ENCODE assay signal across 12 cellular contexts in genomic region chr19:11195169-11195568, GRCh38. TPM values are rescaled to one million over a fixed set of nuclear protein-coding genes. Genes with fewer than 3 reads are reported as not detected.
DNase-seq lines count a peak whose midpoint lies in the region; ATAC-seq, FAIRE-seq and TF ChIP-seq lines count a peak whose summit lies in the region.
"Had no signal": no experiment of that assay in that cellular context is flagged by ENCODE, and none has a peak within 500 bp of the region (broad histone marks: within the 10 kb centered on the region; RNA-seq: fewer than 3 reads in every experiment).

No MANE protein-coding gene starts in this region.

- no peak for FAIRE-seq in A549 (lab: Jason Lieb, UNC)

- H3K36me3 Mint-ChIP-seq in natural killer cell treated with Interleukin-12 subunit alpha and Interleukin-12 subunit beta and Interleukin-15 and Interleukin-18, amount 100 ng/mL, for 72 hours: no peaks in the 10 kb centered on the region
- H3K36me3 Mint-ChIP-seq: CD4-positive, alpha-beta memory T cell had no signal

- no peaks in the 10 kb centered on the region for H3K27me3 ChIP-seq in dorsolateral prefrontal cortex

- ATAC-seq in A549: no peak
- no peak for ATAC-seq in natural killer cell treated with Interleukin-12 subunit alpha and Interleukin-12 subunit beta and Interleukin-15 and Interleukin-18, amount 100 ng/mL, for 72 hours
- no peak for ATAC-seq in HG03520 (IDR thresholded peaks at IDR 0.05; ENCODE audit: unreplicated experiment)
- no peak for ATAC-seq in GM19467 (IDR thresholded peaks at IDR 0.05; ENCODE audit: unreplicated experiment)
- ATAC-seq in GM19452 (IDR thresholded peaks at IDR 0.05; ENCODE audit: unreplicated experiment): no peak

- H3K27me3 Mint-ChIP-seq in natural killer cell treated with Interleukin-12 subunit alpha and Interleukin-12 subunit beta and Interleukin-15 and Interleukin-18, amount 100 ng/mL, for 72 hours: peaks cover 0 to 4% of the 10 kb centered on the region in 2 donors

- CTCF ChIA-PET in A549 (lab: Yijun Ruan, JAX): no interaction called here

- POLR2A ChIA-PET in A549 (lab: Yijun Ruan, JAX): no interaction called here

- H3K9me3 Mint-ChIP-seq in natural killer cell treated with Interleukin-12 subunit alpha and Interleukin-12 subunit beta and Interleukin-15 and Interleukin-18, amount 100 ng/mL, for 72 hours: no peaks in the 10 kb centered on the region
- H3K9me3 Mint-ChIP-seq: CD4-positive, alpha-beta memory T cell; T-helper 2 cell treated with Interferon-gamma antibody and Interleukin-4, amounts not matched to agents 5 μg/mL and 100 μg/mL, for 36 hours had no signal

- TF ChIP-seq CTCF in A549 (IDR thresholded peaks at IDR 0.05) (no peak), dorsolateral prefrontal cortex (IDR thresholded peaks at IDR 0.05 in 54 of 56, conservative IDR thresholded peaks at IDR 0.05 in 2 of 56; ENCODE audit: low read depth in 1 of 56, partially characterized antibody in 56 of 56) (no peak)

- H3K4me3 ChIP-seq in A549 (no peak overlapping the region), dorsolateral prefrontal cortex (peak overlapping the region in 40 of 59 donors; percentile 0 to 82 (median 29))

- H3K27ac Mint-ChIP-seq in natural killer cell treated with Interleukin-12 subunit alpha and Interleukin-12 subunit beta and Interleukin-15 and Interleukin-18, amount 100 ng/mL, for 72 hours: no peak overlapping the region
- H3K27ac Mint-ChIP-seq: T-helper 2 cell treated with Interferon-gamma antibody and Interleukin-4, amounts not matched to agents 5 μg/mL and 100 μg/mL, for 36 hours had no signal

- no peak for TF ChIP-seq EP300 in A549 (IDR thresholded peaks at IDR 0.05)

- intact Hi-C loops in dorsolateral prefrontal cortex (cut with DNase I): loop anchor here (2.0 to 5.0 kb wide), 2 partner anchors 38 to 40 kb away; partner anchors contain the start of gene SPC24 (in 2 of the 2)

- DNase-seq in A549 (ENCODE audit: low read depth in 1 of 2, low spot score in 1 of 2): no peak
- DNase-seq in NCI-H69 (lab: John Stamatoyannopoulos, UW): peak; percentile 37
- DNase-seq in dorsolateral prefrontal cortex: no peak
- DNase-seq in natural killer cell treated with Interleukin-12 subunit alpha and Interleukin-12 subunit beta and Interleukin-15 and Interleukin-18, amount 100 ng/mL, for 72 hours (ENCODE audit: low spot score): no peak
- no peak for DNase-seq in KBM-7
- DNase-seq: activated naive CD4-positive, alpha-beta T cell treated with anti-CD3 and anti-CD28 coated beads, Interleukin-2, amount 50 U/mL, for 16 hours; CD4-positive, alpha-beta memory T cell; NCI-H1417 treated with DMSO at 0.1 percent for 48 hours had no signal

- peaks cover 43% of the 10 kb centered on the region for H3K4me1 ChIP-seq in A549

- WGBS in A549 (ENCODE audit: missing lambda C conversion rate): 71% methylated on average over 7 of the region's 9 CpGs

- H3K4me1 Mint-ChIP-seq in natural killer cell treated with Interleukin-12 subunit alpha and Interleukin-12 subunit beta and Interleukin-15 and Interleukin-18, amount 100 ng/mL, for 72 hours (ENCODE audit: low read depth in 2 of 2): peaks cover 5 to 10% of the 10 kb centered on the region in 2 donors

- peak overlapping the region; percentile 34 for H3K4me3 Mint-ChIP-seq in natural killer cell treated with Interleukin-12 subunit alpha and Interleukin-12 subunit beta and Interleukin-15 and Interleukin-18, amount 100 ng/mL, for 72 hours
- H3K4me3 Mint-ChIP-seq: T-helper 2 cell treated with Interferon-gamma antibody and Interleukin-4, amounts not matched to agents 5 μg/mL and 100 μg/mL, for 36 hours had no signal

- no peak for TF ChIP-seq POLR2A in A549 (IDR thresholded peaks at IDR 0.05; ENCODE audit: low read length)

- in situ Hi-C loops in KBM-7 (cut with MboI; ENCODE audit: low pct_unique_long_range_greater_than_20kb, low sequenced_read_pairs): no loop called here

- peak overlapping the region; percentile 78 for H3K4me2 ChIP-seq in A549

- H3K9me3 ChIP-seq in A549: no peaks in the 10 kb centered on the region

- no peak for TF ChIP-seq RAD21 in A549 (conservative IDR thresholded peaks at IDR 0.05 in 1 of 2, IDR thresholded peaks at IDR 0.05 in 1 of 2)

- peak overlapping the region; percentile 30 to 67; a peak in 4 of 6 replicates for H3K27ac ChIP-seq in A549
- peak overlapping the region in 39 of 59 donors; percentile 4 to 90 (median 52) for H3K27ac ChIP-seq in dorsolateral prefrontal cortex

TF ChIP-seq in A549, 52 proteins besides CTCF, POLR2A, EP300 and RAD21:
- TF ChIP-seq CHD2 (IDR thresholded peaks at IDR 0.05; ENCODE audit: low read length, partially characterized antibody): no peak
- TF ChIP-seq KDM5A (IDR thresholded peaks at IDR 0.05): no peak
- no peak for TF ChIP-seq ZC3H11A (IDR thresholded peaks at IDR 0.05)
- no peak for TF ChIP-seq HOXB13 (CRISPR knock-in tag; IDR thresholded peaks at IDR 0.05; ENCODE audit: low read depth)
- no peak for TF ChIP-seq MYC (IDR thresholded peaks at IDR 0.05; ENCODE audit: borderline replicate concordance, low read length)
- TF ChIP-seq RFX5 (IDR thresholded peaks at IDR 0.05): no peak
- no peak for TF ChIP-seq FOXS1 (CRISPR knock-in tag; IDR thresholded peaks at IDR 0.05)
- no peak for TF ChIP-seq MAX (IDR thresholded peaks at IDR 0.05)
- TF ChIP-seq CBX8 (IDR thresholded peaks at IDR 0.05): no peak

RNA-seq across cellular contexts. Expression of gene KANK2, which starts 2.2 kb away (rescaled TPM):
- polyA plus RNA-seq in A549 (2011; rRNA removed) (20.5 and 35.5 TPM in 2 replicates), A549 (2017; fragmentation: RNase III; extraction: RNeasy Plus Mini Kit Qiagen cat#74134 plus additional on column Dnase treatment) (63.8 to 68.0 TPM (median 66.1 TPM) in 3 replicates)
- 42.9 and 53.3 TPM in 2 replicates for polyA plus RNA-seq in A549 (2012; cell fraction: cytosol; rRNA removed)
- polyA plus RNA-seq in A549 (2012; cell fraction: nucleus; rRNA removed): 81.8 and 124 TPM in 2 replicates
- 45.0 and 60.0 TPM in 2 replicates for polyA minus RNA-seq in A549 (2011; rRNA and poly(A)+ RNA removed)
- total RNA-seq in dorsolateral prefrontal cortex: 10 to 100 TPM; 13.8 to 97.3 (median 30.1) TPM
- 1 to 10 TPM; 3.9 to 5.2 TPM for total RNA-seq in natural killer cell treated with Interleukin-12 subunit alpha and Interleukin-12 subunit beta and Interleukin-15 and Interleukin-18, amount 100 ng/mL, for 72 hours

RNA-seq across cellular contexts. Expression of gene SPC24, which starts 39.6 kb away (rescaled TPM):
- polyA plus RNA-seq in A549 (2011; rRNA removed): 16.3 and 16.5 TPM in 2 replicates
- polyA plus RNA-seq in A549 (2012; cell fraction: cytosol; rRNA removed): 26.0 and 27.2 TPM in 2 replicates
- 20.8 and 24.2 TPM in 2 replicates for polyA plus RNA-seq in A549 (2012; cell fraction: nucleus; rRNA removed)
- 21.8 to 22.2 TPM (median 22.2 TPM) in 3 replicates for polyA plus RNA-seq in A549 (2017; fragmentation: RNase III; extraction: RNeasy Plus Mini Kit Qiagen cat#74134 plus additional on column Dnase treatment)
- 19.3 and 22.3 TPM in 2 replicates for polyA minus RNA-seq in A549 (2011; rRNA and poly(A)+ RNA removed)
- total RNA-seq in dorsolateral prefrontal cortex: 1 to 10 TPM in 102 of 120 experiments, under 1 TPM in 17, not detected in 1; 0.44 to 4.9 (median 1.8) TPM
- total RNA-seq in natural killer cell treated with Interleukin-12 subunit alpha and Interleukin-12 subunit beta and Interleukin-15 and Interleukin-18, amount 100 ng/mL, for 72 hours: 10 to 100 TPM; 26.6 to 48.3 TPM

RNA-seq across cellular contexts. Expression of gene ANGPTL8, which starts 44.2 kb away (rescaled TPM):
- polyA plus RNA-seq in A549 (2011; rRNA removed) (0.12 TPM in 1 of 2 replicates, not detected in the other), A549 (2017; fragmentation: RNase III; extraction: RNeasy Plus Mini Kit Qiagen cat#74134 plus additional on column Dnase treatment) (0.16 TPM in 1 of 3 replicates, not detected in the others)
- polyA plus RNA-seq in A549 (2012; cell fraction: cytosol; rRNA removed): 0.20 TPM in 1 of 2 replicates, not detected in the other
- 0.20 TPM in 1 of 2 replicates, not detected in the other for polyA plus RNA-seq in A549 (2012; cell fraction: nucleus; rRNA removed)
- polyA minus RNA-seq in A549 (2011; rRNA and poly(A)+ RNA removed): not detected in 2 replicates
- 1 to 10 TPM in 43 of 120 experiments, under 1 TPM in 14, not detected in 63; 0.39 to 3.2 (median 1.5) TPM for total RNA-seq in dorsolateral prefrontal cortex
- not detected for total RNA-seq in natural killer cell treated with Interleukin-12 subunit alpha and Interleukin-12 subunit beta and Interleukin-15 and Interleukin-18, amount 100 ng/mL, for 72 hours
- total RNA-seq: CD4-positive, alpha-beta memory T cell had no signal
- polyA plus RNA-seq: CD4-positive, alpha-beta memory T cell had no signal

Comparison
In these comparisons a context has a peak if more than half of its experiments do, and no peak if none do; other contexts are left out.
1. RNA of gene SPC24, which starts 39.6 kb away (total RNA-seq): 26.6 to 48.3 TPM in natural killer cell treated with Interleukin-12 subunit alpha and Interleukin-12 subunit beta and Interleukin-15 and Interleukin-18, amount 100 ng/mL, for 72 hours; 0.44 to 4.9 TPM in dorsolateral prefrontal cortex; every median in the first group is over 4 times any median in the second.